In the genomic region with DNA sequence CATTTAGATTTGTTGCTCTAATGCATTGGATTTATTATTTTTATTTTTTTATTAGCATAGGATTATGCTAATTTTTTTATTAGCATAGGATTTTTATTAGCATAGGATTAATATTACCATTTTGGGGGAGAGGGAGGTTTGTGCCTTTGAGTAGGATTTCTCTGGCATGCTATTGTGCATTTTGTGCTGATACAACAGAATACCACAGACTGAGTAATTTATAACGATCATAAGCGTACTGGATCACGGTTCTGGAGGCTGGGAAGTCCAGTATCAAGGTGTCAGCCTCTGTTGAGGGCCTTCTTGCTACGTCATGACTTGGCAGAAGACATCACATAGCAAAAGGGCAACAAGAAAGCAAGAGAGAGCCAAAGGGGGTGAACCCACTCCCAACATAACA, we compare ENCODE assay signal across 6 cellular contexts.
"Had no signal": no experiment of that assay in that cellular context is flagged by ENCODE, and none has a peak within 500 bp of the region (broad histone marks: within the 10 kb centered on the region; RNA-seq: fewer than 3 reads in every experiment).

No MANE protein-coding gene starts in this region.

- H3K4me2 ChIP-seq: KMS-11 had no signal

- H3K27ac ChIP-seq: HL-60, KMS-11 had no signal

- ATAC-seq: K562 had no signal

- H3K9ac ChIP-seq: KMS-11 had no signal

- DNase-seq: KBM-7, KG1 had no signal

- H3K4me3 ChIP-seq: K562 had no signal

- FAIRE-seq: HTR-8/SVneo, K562 had no signal
